Comparison of ENCODE assay signal across 33 cellular contexts in the genomic region with DNA sequence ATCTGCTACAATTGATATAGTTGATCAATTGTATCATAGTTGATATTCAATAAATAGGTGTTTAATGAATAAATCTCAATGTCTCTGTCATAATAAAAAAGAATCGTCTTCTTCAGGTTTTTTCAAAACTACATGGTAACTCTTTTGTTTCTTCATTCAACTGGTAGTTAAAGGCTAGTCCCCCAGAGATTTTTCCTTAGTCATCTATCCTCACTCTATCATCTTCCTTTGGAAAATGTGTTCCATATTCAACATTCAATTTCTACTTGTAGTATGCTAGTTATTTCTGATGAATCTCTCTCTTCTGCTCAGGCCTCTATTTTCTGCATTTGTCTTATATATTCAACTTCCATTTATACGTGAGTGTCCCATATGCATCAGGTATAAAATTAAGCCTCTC.
"Had no signal": no experiment of that assay in that cellular context is flagged by ENCODE, and none has a peak within 500 bp of the region (broad histone marks: within the 10 kb centered on the region; RNA-seq: fewer than 3 reads in every experiment).

No MANE protein-coding gene starts in this region.

- H3K9me3 ChIP-seq: adrenal gland, body of pancreas, breast epithelium had no signal

- DNase-seq: activated B cell treated with CpG ODN at 0.5 μM for 24 hours; activated CD4-positive, alpha-beta memory T cell treated with anti-CD3 and anti-CD28 coated beads for 36 hours; activated CD4-positive, alpha-beta T cell treated with anti-CD3 and anti-CD28 coated beads for 4 hours; activated CD4-positive, alpha-beta T cell treated with anti-CD3 and anti-CD28 coated beads, Interleukin-2, amount 10 ng/mL, durations not matched to agents 24 days and 14 days; activated CD4-positive, alpha-beta T cell treated with anti-CD3 and anti-CD28 coated beads, Interleukin-2, amount 50 U/mL, for 1 hour; activated CD4-positive, alpha-beta T cell treated with anti-CD3 and anti-CD28 coated beads, Interleukin-2, amount 50 U/mL, for 4 hours; activated CD4-positive, CD25-positive, alpha-beta regulatory T cell treated with anti-CD3 and anti-CD28 coated beads, Interleukin-2, amount 50 U/mL, for 72 hours; activated CD8-positive, alpha-beta memory T cell treated with anti-CD3 and anti-CD28 coated beads, Interleukin-2, amount 50 U/mL, for 4 hours; activated CD8-positive, alpha-beta T cell treated with anti-CD3 and anti-CD28 coated beads for 36 hours; activated effector memory CD4-positive, alpha-beta T cell treated with anti-CD3 and anti-CD28 coated beads, Interleukin-2, amount 50 U/mL, for 16 hours; activated gamma-delta T cell treated with Interleukin-2 at 50 U/mL for 16 hours; activated naive CD4-positive, alpha-beta T cell; activated naive CD4-positive, alpha-beta T cell treated with anti-CD3 and anti-CD28 coated beads for 36 hours; activated naive CD4-positive, alpha-beta T cell treated with anti-CD3 and anti-CD28 coated beads, Interleukin-2, amount 50 U/mL, for 16 hours; activated naive CD8-positive, alpha-beta T cell treated with anti-CD3 and anti-CD28 coated beads for 36 hours; activated T-cell treated with anti-CD3 and anti-CD28 coated beads for 4 hours; activated T-cell treated with anti-CD3 and anti-CD28 coated beads, Interleukin-2, amount 50 U/mL, for 1 hour; activated T-cell treated with anti-CD3 and anti-CD28 coated beads, Interleukin-2, amount 50 U/mL, for 4 hours; activated T-cell treated with anti-CD3 and anti-CD28 coated beads, Interleukin-2, amount 50 U/mL, for 72 hours; adrenal gland; amniotic stem cell; aorta; body of pancreas; brain microvascular endothelial cell; central memory CD4-positive, alpha-beta T cell; T-helper 2 cell; T-helper 9 cell had no signal

- H3K36me3 Mint-ChIP-seq: activated CD4-positive, alpha-beta memory T cell treated with anti-CD3 and anti-CD28 coated beads for 36 hours; activated naive CD4-positive, alpha-beta T cell treated with anti-CD3 and anti-CD28 coated beads, Interleukin-2, amount 50 U/mL, for 72 hours; activated naive CD8-positive, alpha-beta T cell treated with anti-CD3 and anti-CD28 coated beads for 36 hours had no signal

- H3K9me3 Mint-ChIP-seq: activated CD4-positive, alpha-beta T cell treated with anti-CD3 and anti-CD28 coated beads, Interleukin-2, amount 10 ng/mL, durations not matched to agents 24 days and 14 days; activated CD8-positive, alpha-beta T cell treated with anti-CD3 and anti-CD28 coated beads for 36 hours; activated T-cell treated with anti-CD3 and anti-CD28 coated beads, Interleukin-2, amount 50 U/mL, for 4 hours; activated T-helper 17 cell treated with anti-CD3 and anti-CD28 coated beads, Interleukin-2, amount 50 U/mL, for 72 hours; T-helper 2 cell treated with Interferon-gamma antibody and Interleukin-4, amounts not matched to agents 5 μg/mL and 100 μg/mL, for 36 hours had no signal

- H3K27me3 ChIP-seq: adrenal gland, body of pancreas, brain microvascular endothelial cell, breast epithelium had no signal

- ATAC-seq: activated CD8-positive, alpha-beta T cell treated with anti-CD3 and anti-CD28 coated beads for 36 hours; activated naive CD4-positive, alpha-beta T cell treated with anti-CD3 and anti-CD28 coated beads, Interleukin-2, amount 50 U/mL, for 72 hours; activated T-cell treated with anti-CD3 and anti-CD28 coated beads, Interleukin-2, amount 50 U/mL, for 4 hours; activated T-cell treated with anti-CD3 and anti-CD28 coated beads, Interleukin-2, amount 50 U/mL, for 72 hours; activated T-helper 17 cell treated with anti-CD3 and anti-CD28 coated beads, Interleukin-2, amount 50 U/mL, for 72 hours; body of pancreas had no signal

- H3K4me3 ChIP-seq: adrenal gland, body of pancreas, breast epithelium had no signal

- H3K27me3 Mint-ChIP-seq: activated B cell treated with CpG ODN at 0.5 μM for 24 hours; activated CD4-positive, alpha-beta memory T cell treated with anti-CD3 and anti-CD28 coated beads for 36 hours; activated CD4-positive, alpha-beta T cell treated with anti-CD3 and anti-CD28 coated beads, Interleukin-2, amount 10 ng/mL, durations not matched to agents 24 days and 14 days; activated CD8-positive, alpha-beta T cell treated with anti-CD3 and anti-CD28 coated beads for 36 hours; activated naive CD8-positive, alpha-beta T cell treated with anti-CD3 and anti-CD28 coated beads for 36 hours; activated T-helper 17 cell treated with anti-CD3 and anti-CD28 coated beads, Interleukin-2, amount 50 U/mL, for 72 hours had no signal

- H3K4me3 Mint-ChIP-seq: activated B cell treated with CpG ODN at 0.5 μM for 24 hours; activated CD4-positive, alpha-beta memory T cell treated with anti-CD3 and anti-CD28 coated beads for 36 hours; activated CD4-positive, alpha-beta T cell treated with anti-CD3 and anti-CD28 coated beads, Interleukin-2, amount 10 ng/mL, durations not matched to agents 24 days and 14 days; activated CD8-positive, alpha-beta T cell treated with anti-CD3 and anti-CD28 coated beads for 36 hours; activated naive CD4-positive, alpha-beta T cell treated with anti-CD3 and anti-CD28 coated beads for 36 hours; activated naive CD8-positive, alpha-beta T cell treated with anti-CD3 and anti-CD28 coated beads for 36 hours; activated T-cell treated with anti-CD3 and anti-CD28 coated beads, Interleukin-2, amount 50 U/mL, for 4 hours; activated T-cell treated with anti-CD3 and anti-CD28 coated beads, Interleukin-2, amount 50 U/mL, for 72 hours; activated T-helper 1 cell treated with anti-CD3 and anti-CD28 coated beads, Interleukin-12 subunit alpha, Interleukin-12 subunit beta, Interleukin-2, Interleukin-4 antibody, amounts not matched to agents 30 ng/mL and 10 ng/mL and 1 ng/mL, durations not matched to agents 14 hours and 24 hours and 36 hours; activated T-helper 17 cell treated with anti-CD3 and anti-CD28 coated beads, Interleukin-2, amount 50 U/mL, for 72 hours; T-helper 2 cell treated with Interferon-gamma antibody and Interleukin-4, amounts not matched to agents 5 μg/mL and 100 μg/mL, for 36 hours had no signal

- H3K4me1 Mint-ChIP-seq: activated B cell treated with CpG ODN at 0.5 μM for 24 hours; activated CD4-positive, alpha-beta T cell treated with anti-CD3 and anti-CD28 coated beads, Interleukin-2, amount 10 ng/mL, durations not matched to agents 24 days and 14 days; activated naive CD8-positive, alpha-beta T cell treated with anti-CD3 and anti-CD28 coated beads for 36 hours; activated T-helper 17 cell treated with anti-CD3 and anti-CD28 coated beads, Interleukin-2, amount 50 U/mL, for 72 hours had no signal

- H3K4me1 ChIP-seq: adrenal gland, body of pancreas, breast epithelium had no signal

- H3K27ac ChIP-seq: adrenal gland, body of pancreas, brain microvascular endothelial cell, breast epithelium, VCaP had no signal

- H3K36me3 ChIP-seq: adrenal gland, brain microvascular endothelial cell, breast epithelium had no signal

- H3K27ac Mint-ChIP-seq: activated B cell treated with CpG ODN at 0.5 μM for 24 hours; activated CD4-positive, alpha-beta memory T cell treated with anti-CD3 and anti-CD28 coated beads for 36 hours; activated CD4-positive, alpha-beta T cell treated with anti-CD3 and anti-CD28 coated beads, Interleukin-2, amount 10 ng/mL, durations not matched to agents 24 days and 14 days; activated CD8-positive, alpha-beta T cell treated with anti-CD3 and anti-CD28 coated beads for 36 hours; activated naive CD4-positive, alpha-beta T cell treated with anti-CD3 and anti-CD28 coated beads for 36 hours; activated naive CD4-positive, alpha-beta T cell treated with anti-CD3 and anti-CD28 coated beads, Interleukin-2, amount 50 U/mL, for 72 hours; activated naive CD8-positive, alpha-beta T cell treated with anti-CD3 and anti-CD28 coated beads for 36 hours; activated T-cell treated with anti-CD3 and anti-CD28 coated beads, Interleukin-2, amount 50 U/mL, for 72 hours; activated T-helper 1 cell treated with anti-CD3 and anti-CD28 coated beads, Interleukin-12 subunit alpha, Interleukin-12 subunit beta, Interleukin-2, Interleukin-4 antibody, amounts not matched to agents 30 ng/mL and 10 ng/mL and 1 ng/mL, durations not matched to agents 14 hours and 24 hours and 36 hours; activated T-helper 17 cell treated with anti-CD3 and anti-CD28 coated beads, Interleukin-2, amount 50 U/mL, for 72 hours; T-helper 2 cell treated with Interferon-gamma antibody and Interleukin-4, amounts not matched to agents 5 μg/mL and 100 μg/mL, for 36 hours had no signal
